Comparison of ENCODE assay signal across 12 cellular contexts in the genomic region with DNA sequence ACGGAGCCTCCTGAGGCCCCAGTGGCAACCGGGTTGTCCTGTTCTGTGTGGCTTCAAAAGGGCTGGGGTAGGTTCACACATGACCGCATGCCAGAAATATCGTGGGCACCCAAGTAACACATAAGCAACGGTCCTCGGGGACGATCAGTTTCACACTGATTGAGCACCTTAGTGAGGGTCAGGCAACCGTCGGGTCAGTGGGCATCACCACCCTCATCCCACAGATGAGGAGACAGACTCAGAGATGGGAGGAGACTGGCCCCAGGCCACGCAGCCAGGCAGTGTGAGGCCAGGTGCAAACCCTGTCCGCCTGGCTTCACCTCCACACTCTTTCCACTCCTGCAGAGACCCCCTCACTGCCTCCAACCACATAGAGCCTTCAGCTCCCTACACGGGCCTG.
"Had no signal": no experiment of that assay in that cellular context is flagged by ENCODE, and none has a peak within 500 bp of the region (broad histone marks: within the 10 kb centered on the region; RNA-seq: fewer than 3 reads in every experiment).

No MANE protein-coding gene starts in this region.

- H3K4me3 Mint-ChIP-seq: neural progenitor cell, T-cell had no signal

- ATAC-seq: heart left ventricle, T-cell had no signal

- H3K27me3 ChIP-seq: ascending aorta, neural progenitor cell, transverse colon had no signal

- H3K4me1 Mint-ChIP-seq: neural progenitor cell, T-cell had no signal

- H3K9me3 ChIP-seq: ascending aorta, heart left ventricle, left ventricle myocardium inferior, transverse colon had no signal

- H3K36me3 Mint-ChIP-seq: neural progenitor cell, T-cell had no signal

- H3K9me3 Mint-ChIP-seq: neural progenitor cell, T-cell had no signal

- H3K4me1 ChIP-seq: ascending aorta, heart left ventricle, left ventricle myocardium inferior, neural progenitor cell, parathyroid adenoma, transverse colon had no signal

- H3K4me3 ChIP-seq: ascending aorta, heart left ventricle, left ventricle myocardium inferior, neural progenitor cell, transverse colon had no signal

- DNase-seq: activated T-cell treated with anti-CD3 and anti-CD28 coated beads, Interleukin-2, amount 50 U/mL, for 1 hour; foreskin melanocyte; left ventricle myocardium inferior; retina; T1000; transverse colon had no signal

- H3K36me3 ChIP-seq: ascending aorta, heart left ventricle, left ventricle myocardium inferior, neural progenitor cell, transverse colon had no signal

- H3K27ac ChIP-seq: ascending aorta, heart left ventricle, left ventricle myocardium inferior, neural progenitor cell, parathyroid adenoma, transverse colon, VCaP had no signal

- H3K27ac Mint-ChIP-seq: neural progenitor cell had no signal
